In genomic region chr9:70081120-70081495, GRCh38 we compare ENCODE assay signal across 9 cellular contexts. TPM values are rescaled to one million over a fixed set of nuclear protein-coding genes. Genes with fewer than 3 reads are reported as not detected.
DNase-seq lines count a peak whose midpoint lies in the region; ATAC-seq and TF ChIP-seq lines count a peak whose summit lies in the region.
"Had no signal": no experiment of that assay in that cellular context is flagged by ENCODE, and none has a peak within 500 bp of the region (broad histone marks: within the 10 kb centered on the region; RNA-seq: fewer than 3 reads in every experiment).

No MANE protein-coding gene starts in this region.

- no peaks in the 10 kb centered on the region for H3K27me3 Mint-ChIP-seq in HFFc6 (ENCODE audit: insufficient read depth)
- peaks cover 5% of the 10 kb centered on the region for H3K27me3 Mint-ChIP-seq in activated T-helper 17 cell treated with anti-CD3 and anti-CD28 coated beads, Interleukin-2, amount 50 U/mL, for 72 hours

- no peak for TF ChIP-seq POLR2A in spleen (IDR thresholded peaks at IDR 0.05)

- H3K36me3 ChIP-seq in spleen = no peaks in the 10 kb centered on the region

- TF ChIP-seq CTCF in HFFc6 (IDR thresholded peaks at IDR 0.05) (0 out of 2 replicates have a peak, but pooled peaks have one; percentile 15), spleen (IDR thresholded peaks at IDR 0.05 in 8 of 11, conservative IDR thresholded peaks at IDR 0.05 in 3 of 11) (no peak)

- H3K4me1 Mint-ChIP-seq in HFFc6 (ENCODE audit: low read depth) = peaks cover 40% of the 10 kb centered on the region
- H3K4me1 Mint-ChIP-seq in activated T-helper 17 cell treated with anti-CD3 and anti-CD28 coated beads, Interleukin-2, amount 50 U/mL, for 72 hours = peaks cover 6% of the 10 kb centered on the region

- peak overlapping the region; percentile 68 for H3K27ac Mint-ChIP-seq in HFFc6
- peak overlapping the region; percentile 12 for H3K27ac Mint-ChIP-seq in activated T-helper 17 cell treated with anti-CD3 and anti-CD28 coated beads, Interleukin-2, amount 50 U/mL, for 72 hours
- H3K27ac Mint-ChIP-seq: T-cell had no signal

- H3K27me3 ChIP-seq in right cardiac atrium (ENCODE audit: control insufficient read depth, insufficient read depth) (no peaks in the 10 kb centered on the region), spleen (replicated peaks in 1 of 7) (no peaks in the 10 kb centered on the region)

- H3K36me3 Mint-ChIP-seq in HFFc6 (ENCODE audit: low read depth) = 0 out of 2 replicates have a peak, but pooled peaks cover 5% of the 10 kb centered on the region
- H3K36me3 Mint-ChIP-seq in activated T-helper 17 cell treated with anti-CD3 and anti-CD28 coated beads, Interleukin-2, amount 50 U/mL, for 72 hours (ENCODE audit: low read depth) = no peaks in the 10 kb centered on the region
- H3K36me3 Mint-ChIP-seq: T-cell had no signal

- H3K9me3 ChIP-seq in right cardiac atrium (ENCODE audit: control insufficient read depth, low read length) = no peaks in the 10 kb centered on the region
- no peaks in the 10 kb centered on the region for H3K9me3 ChIP-seq in spleen

- ATAC-seq in activated T-helper 17 cell treated with anti-CD3 and anti-CD28 coated beads, Interleukin-2, amount 50 U/mL, for 72 hours (replicated peaks) = peak; percentile 56
- ATAC-seq in right cardiac atrium (peak; percentile 47 to 82), HG03520 (IDR thresholded peaks at IDR 0.05; ENCODE audit: unreplicated experiment) (no peak)
- ATAC-seq: T-cell had no signal

- H3K4me3 Mint-ChIP-seq in HFFc6 = peak overlapping the region; percentile 18
- no peak overlapping the region for H3K4me3 Mint-ChIP-seq in activated T-helper 17 cell treated with anti-CD3 and anti-CD28 coated beads, Interleukin-2, amount 50 U/mL, for 72 hours
- H3K4me3 Mint-ChIP-seq: T-cell had no signal

- H3K4me3 ChIP-seq in right cardiac atrium (ENCODE audit: low read length) = no peak overlapping the region
- no peak overlapping the region for H3K4me3 ChIP-seq in spleen

- intact Hi-C loops in right cardiac atrium (cut with DNase I) = loop anchor here in 1 of 4 donors (2.0 kb wide), 1 partner anchor 14 kb away; no protein-coding TSS in a partner anchor
- intact Hi-C loops in spleen (cut with DNase I; ENCODE audit: low total_unique reads) = no loop called here

- no peaks in the 10 kb centered on the region for H3K9me3 Mint-ChIP-seq in HFFc6
- H3K9me3 Mint-ChIP-seq in activated T-helper 17 cell treated with anti-CD3 and anti-CD28 coated beads, Interleukin-2, amount 50 U/mL, for 72 hours = no peaks in the 10 kb centered on the region
- H3K9me3 Mint-ChIP-seq: T-cell had no signal

- 5% methylated on average over 1 of the region's 1 CpG for WGBS in right cardiac atrium
- WGBS in spleen, 5 donors = 4 to 8% (median 4%) methylated on average over 1 of the region's 1 CpG

- DNase-seq in HFFc6 (peak; percentile 72), right cardiac atrium (no peak), stromal cell of bone marrow (ENCODE audit: low read depth) (peak; percentile 74), RKO (ENCODE audit: low spot score) (no peak), spleen (no peak)
- DNase-seq in central memory CD4-positive, alpha-beta T cell = no peak
- DNase-seq: T-cell had no signal

- H3K27ac ChIP-seq in right cardiac atrium (ENCODE audit: low read length) (peak overlapping the region; percentile 71), spleen (peak overlapping the region in 2 of 8 donors; percentile 26 to 37)

- H3K4me1 ChIP-seq in right cardiac atrium (ENCODE audit: control insufficient read depth, insufficient read depth, low read length) (peaks cover 9% of the 10 kb centered on the region), spleen (peaks cover 0 to 17% (median 2%) of the 10 kb centered on the region in 6 donors)

RNA-seq across cellular contexts. Expression of gene MAMDC2, which starts 37.5 kb away (rescaled TPM):
- total RNA-seq in HFFc6 (2021; fragmentation: NEBNext Ultra II Directional; extraction: Animal tissue kit (Norgen Biotek cat#: 25700)) = 10 to 100 TPM in 4 of 6 experiments, 1 to 10 TPM in 2; 4.0 to 16.6 (median 13.9) TPM
- not detected for total RNA-seq in activated T-helper 17 cell treated with anti-CD3 and anti-CD28 coated beads, Interleukin-2, amount 50 U/mL, for 72 hours
- total RNA-seq in right cardiac atrium (10 to 100 TPM; 12.2 to 18.1 (median 16.5) TPM), spleen (10 to 100 TPM in 6 of 7 donors, 1 to 10 TPM in 1; 9.3 to 65.5 (median 45.6) TPM)
- polyA plus RNA-seq in right cardiac atrium (11.5 TPM), spleen (1 to 10 TPM; 1.5 to 5.3 (median 2.2) TPM)

Comparison
In these comparisons a context has a peak if more than half of its experiments do, and no peak if none do; other contexts are left out.
1. DNase-seq: peak in HFFc6 (single experiment) and stromal cell of bone marrow (single experiment); none in right cardiac atrium (0 of 3), RKO (single experiment), central memory CD4-positive, alpha-beta T cell (single experiment) and spleen (single experiment).
2. RNA of gene MAMDC2, which starts 37.5 kb away (total RNA-seq): 9.3 to 65.5 TPM in spleen, 12.2 to 18.1 TPM in right cardiac atrium and 4.0 to 16.6 TPM in HFFc6; not detected in activated T-helper 17 cell treated with anti-CD3 and anti-CD28 coated beads, Interleukin-2, amount 50 U/mL, for 72 hours; every median in the first group is over 4 times any median in the second.